1 cellular context compared by ENCODE assay signal in genomic region chr11:86101493-86101892, GRCh38.
TF ChIP-seq lines count a peak whose summit lies in the region.

No MANE protein-coding gene starts in this region.

TF ChIP-seq in K562, 482 proteins besides CTCF, POLR2A, EP300 and RAD21 (continued from another document):
- TF ChIP-seq ZNF318 (IDR thresholded peaks at IDR 0.05; ENCODE audit: borderline replicate concordance in 1 of 2, low read depth in 1 of 2) (no peak), BMI1 (IDR thresholded peaks at IDR 0.05; ENCODE audit: low read length) (no peak)
